8 cellular contexts compared by ENCODE assay signal in genomic region chr19:57280913-57281425, GRCh38. TPM values are rescaled to one million over a fixed set of nuclear protein-coding genes. Genes with fewer than 3 reads are reported as not detected.
A peak's percentile ranks its signal among the peaks of the same experiment; 100 is the strongest.
DNase-seq lines count a peak whose midpoint lies in the region; ATAC-seq and TF ChIP-seq lines count a peak whose summit lies in the region.

No MANE protein-coding gene starts in this region.

- H3K36me3 ChIP-seq in CD4-positive, CD25-positive, alpha-beta regulatory T cell (ENCODE audit: control insufficient read depth, insufficient read depth, low read length) = peaks cover 23% of the 10 kb centered on the region
- H3K36me3 ChIP-seq in SK-N-MC (ENCODE audit: insufficient read depth, low read length) (peaks cover 44% of the 10 kb centered on the region), esophagus (ENCODE audit: control insufficient read depth in 2 of 2, insufficient read depth in 2 of 2, low read length in 1 of 2) (peaks cover 11 to 13% of the 10 kb centered on the region in 2 donors)

- H3K4me3 Mint-ChIP-seq in CD4-positive, CD25-positive, alpha-beta regulatory T cell = no peak overlapping the region

- DNase-seq in CD4-positive, CD25-positive, alpha-beta regulatory T cell = peak in 2 of 3 donors; percentile 27 to 46
- no peak for DNase-seq in SK-N-MC (ENCODE audit: low read depth, low spot score)
- DNase-seq in putamen (ENCODE audit: low spot score) = peak; percentile 19
- DNase-seq in AG20443 (ENCODE audit: low spot score) = no peak
- no peak for DNase-seq in HK-2 (ENCODE audit: unreplicated experiment)

- peak; percentile 36 for TF ChIP-seq POLR2A in GM18505 (IDR thresholded peaks at IDR 0.05; ENCODE audit: borderline replicate concordance, extremely low read depth, insufficient read depth, insufficient read length)

- H3K9me3 Mint-ChIP-seq in CD4-positive, CD25-positive, alpha-beta regulatory T cell = peaks cover 0 to 6% (median 2%) of the 10 kb centered on the region in 7 donors

- no peaks in the 10 kb centered on the region for H3K9me3 ChIP-seq in CD4-positive, CD25-positive, alpha-beta regulatory T cell (ENCODE audit: control insufficient read depth in 2 of 2, low read length in 2 of 2)
- H3K9me3 ChIP-seq in SK-N-MC (ENCODE audit: low read depth, low read length) (peaks cover 8% of the 10 kb centered on the region; the same call in 1 of the 2 replicates), esophagus (ENCODE audit: control insufficient read depth in 2 of 2, insufficient read depth in 1 of 2, low read depth in 1 of 2, low read length in 1 of 2) (no peaks in the 10 kb centered on the region)

- H3K4me3 ChIP-seq in CD4-positive, CD25-positive, alpha-beta regulatory T cell (ENCODE audit: low read depth, low read length) = peak overlapping the region; percentile 94
- H3K4me3 ChIP-seq in SK-N-MC = peak overlapping the region; percentile 82
- peak overlapping the region; percentile 96 to 97 for H3K4me3 ChIP-seq in esophagus (ENCODE audit: low read depth in 1 of 2, low read length in 2 of 2)

- H3K4me1 ChIP-seq in CD4-positive, CD25-positive, alpha-beta regulatory T cell (ENCODE audit: control insufficient read depth, insufficient read depth, low read length, poor library complexity, severe bottlenecking) = peaks cover 30% of the 10 kb centered on the region
- peaks cover 0 to 4% of the 10 kb centered on the region in 2 donors for H3K4me1 ChIP-seq in esophagus (ENCODE audit: control insufficient read depth in 2 of 2, insufficient read depth in 2 of 2, low read length in 1 of 2)

- H3K27ac ChIP-seq in CD4-positive, CD25-positive, alpha-beta regulatory T cell (ENCODE audit: insufficient read depth, low read length, poor library complexity, severe bottlenecking) = peak overlapping the region; percentile 100
- H3K27ac ChIP-seq in SK-N-MC (peak overlapping the region; percentile 94), esophagus (ENCODE audit: low read depth in 2 of 2, low read length in 1 of 2) (peak overlapping the region; percentile 98 to 99)

- WGBS in esophagus, 2 donors = 2% methylated on average over 9 of the region's 9 CpGs

- no peaks in the 10 kb centered on the region for H3K27me3 Mint-ChIP-seq in CD4-positive, CD25-positive, alpha-beta regulatory T cell

- H3K27ac Mint-ChIP-seq in CD4-positive, CD25-positive, alpha-beta regulatory T cell = no peak overlapping the region

- H3K27me3 ChIP-seq in CD4-positive, CD25-positive, alpha-beta regulatory T cell (ENCODE audit: control insufficient read depth, insufficient read depth, low read length) = no peaks in the 10 kb centered on the region
- H3K27me3 ChIP-seq in esophagus (ENCODE audit: control insufficient read depth in 1 of 2, insufficient read depth in 2 of 2, low read length in 2 of 2) = no peaks in the 10 kb centered on the region

- H3K9ac ChIP-seq in SK-N-MC (ENCODE audit: insufficient read length) = peak overlapping the region; percentile 96

- no peak for ATAC-seq in CD4-positive, CD25-positive, alpha-beta regulatory T cell (ENCODE audit: low read depth in 2 of 2)
- no peak for ATAC-seq in GM18505 (IDR thresholded peaks at IDR 0.05; ENCODE audit: unreplicated experiment)
- ATAC-seq in HG03095 (IDR thresholded peaks at IDR 0.05; ENCODE audit: unreplicated experiment) = no peak

- H3K4me1 Mint-ChIP-seq in CD4-positive, CD25-positive, alpha-beta regulatory T cell = peaks cover 6 to 45% (median 28%) of the 10 kb centered on the region in 4 donors

- H3K36me3 Mint-ChIP-seq in CD4-positive, CD25-positive, alpha-beta regulatory T cell = peaks cover 28% of the 10 kb centered on the region

RNA-seq across cellular contexts. Expression of gene ZNF460, which starts 0.7 kb away (rescaled TPM):
- 68.5 TPM for total RNA-seq in CD4-positive, CD25-positive, alpha-beta regulatory T cell
- polyA plus RNA-seq in CD4-positive, CD25-positive, alpha-beta regulatory T cell = 1 to 10 TPM; 3.0 to 9.5 (median 5.3) TPM
- polyA plus RNA-seq in esophagus = 1 to 10 TPM in 1 of 2 donors, under 1 TPM in 1; 0.75 to 3.8 TPM

RNA-seq across cellular contexts. Expression of gene ZNF543, which starts 39.3 kb away (rescaled TPM):
- 4.5 TPM for total RNA-seq in CD4-positive, CD25-positive, alpha-beta regulatory T cell
- polyA plus RNA-seq in CD4-positive, CD25-positive, alpha-beta regulatory T cell = 1 to 10 TPM; 2.6 to 6.6 (median 4.5) TPM
- polyA plus RNA-seq in esophagus = 1 to 10 TPM; 1.4 to 2.6 TPM

RNA-seq across cellular contexts. Expression of gene ZNF805, which starts 40.5 kb away (rescaled TPM):
- total RNA-seq in CD4-positive, CD25-positive, alpha-beta regulatory T cell = 30.7 TPM
- 1 to 10 TPM; 1.9 to 6.6 (median 4.0) TPM for polyA plus RNA-seq in CD4-positive, CD25-positive, alpha-beta regulatory T cell
- polyA plus RNA-seq in esophagus = under 1 TPM; 0.73 to 0.76 TPM

RNA-seq across cellular contexts. Expression of gene AURKC, which starts 50.1 kb away (rescaled TPM):
- total RNA-seq in CD4-positive, CD25-positive, alpha-beta regulatory T cell = 0.69 TPM
- polyA plus RNA-seq in CD4-positive, CD25-positive, alpha-beta regulatory T cell = under 1 TPM in 1 of 4 donors, not detected in 3; 0.22 TPM
- polyA plus RNA-seq in esophagus = under 1 TPM; 0.49 to 0.92 TPM

Comparison
In these comparisons a context has a peak if more than half of its experiments do, and no peak if none do; other contexts are left out.
1. DNase-seq: peak in CD4-positive, CD25-positive, alpha-beta regulatory T cell (2 of 3) and putamen (single experiment); none in SK-N-MC (single experiment), AG20443 (single experiment) and HK-2 (single experiment).
2. Peak in every context shown above with its lines, with median percentiles within 50 percentile points of each other: H3K27ac ChIP-seq and H3K4me3 ChIP-seq.